8 cellular contexts compared by ENCODE assay signal in the genomic region with DNA sequence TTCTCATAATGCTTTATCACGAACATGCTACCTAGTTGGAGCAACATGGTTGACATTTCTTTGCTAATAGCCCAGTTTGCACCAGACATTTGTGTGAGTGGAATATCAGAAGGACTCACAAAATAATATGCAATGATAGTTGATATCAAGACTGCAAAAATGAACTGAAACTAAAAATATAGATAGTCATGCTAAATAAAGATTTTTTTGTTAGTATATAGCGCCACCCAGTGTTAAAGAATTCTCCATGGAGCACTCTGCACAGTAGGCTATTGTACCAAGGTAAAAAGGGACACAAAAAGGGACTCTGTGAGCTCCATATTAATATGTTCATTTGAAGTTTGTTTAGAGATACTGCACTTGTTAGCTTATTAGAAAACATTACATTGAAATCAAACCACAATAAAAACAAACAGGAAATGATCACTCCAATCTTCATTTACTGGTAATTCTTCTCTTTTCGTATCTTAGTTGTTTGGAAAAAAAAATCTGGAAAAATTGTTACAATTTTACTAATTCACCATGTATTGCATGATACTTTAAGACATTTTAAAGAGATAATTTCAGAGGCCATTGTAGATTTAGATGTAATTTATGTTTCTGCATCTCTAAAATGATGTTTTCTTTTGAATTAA.
DNase-seq lines count a peak whose midpoint lies in the region; ATAC-seq and TF ChIP-seq lines count a peak whose summit lies in the region.
"Had no signal": no experiment of that assay in that cellular context is flagged by ENCODE, and none has a peak within 500 bp of the region (broad histone marks: within the 10 kb centered on the region; RNA-seq: fewer than 3 reads in every experiment).

No MANE protein-coding gene starts in this region.

- H3K27ac ChIP-seq in upper lobe of right lung: no peak overlapping the region

- intact Hi-C loops in upper lobe of right lung (cut with DNase I): no loop called here

- ATAC-seq in GM21529 (IDR thresholded peaks at IDR 0.05; ENCODE audit: unreplicated experiment): peak; percentile 44
- peak; percentile 59 for ATAC-seq in upper lobe of right lung
- no peak for ATAC-seq in stimulated activated naive CD8-positive, alpha-beta T cell treated with anti-CD3 and anti-CD28 coated beads, Interleukin-15, Interleukin-2, amounts not matched to agents 100 U/mL and 50 U/mL, for 24 hours

- H3K9me3 ChIP-seq in adipocyte (ENCODE audit: control insufficient read depth, low read length): no peaks in the 10 kb centered on the region
- no peaks in the 10 kb centered on the region for H3K9me3 ChIP-seq in upper lobe of right lung

- DNase-seq in NCI-H1694 (lab: John Stamatoyannopoulos, UW) (peak; percentile 67), adipocyte (ENCODE audit: low read depth) (peak; percentile 80), iPS-NIHi7 (ENCODE audit: extremely low spot score) (peak; percentile 17), upper lobe of right lung (no peak), H7 (no peak)
- DNase-seq in stimulated activated naive CD8-positive, alpha-beta T cell treated with anti-CD3 and anti-CD28 coated beads, Interleukin-15, Interleukin-2, amounts not matched to agents 100 U/mL and 50 U/mL, for 24 hours: no peak
- DNase-seq: naive B cell had no signal

- H3K27me3 ChIP-seq in adipocyte (replicated peaks; ENCODE audit: control insufficient read depth, insufficient read depth, low read length) (no peaks in the 10 kb centered on the region), upper lobe of right lung (no peaks in the 10 kb centered on the region), H7 (ENCODE audit: control insufficient read depth, insufficient read depth, low read length) (no peaks in the 10 kb centered on the region)

- TF ChIP-seq CTCF in upper lobe of right lung (IDR thresholded peaks at IDR 0.05): peak; percentile 57

- H3K4me3 ChIP-seq in adipocyte (ENCODE audit: low read length): peak overlapping the region; percentile 69
- no peak overlapping the region for H3K4me3 ChIP-seq in upper lobe of right lung
- no peak overlapping the region for H3K4me3 ChIP-seq in H7 (ENCODE audit: insufficient read depth, low read depth, low read length)

- peak overlapping the region; percentile 17 for H3K9ac ChIP-seq in adipocyte (ENCODE audit: low read length)

- no peaks in the 10 kb centered on the region for H3K36me3 ChIP-seq in adipocyte (ENCODE audit: control insufficient read depth, insufficient read depth, low read length, severe bottlenecking)
- H3K36me3 ChIP-seq in upper lobe of right lung: no peaks in the 10 kb centered on the region
- H3K36me3 ChIP-seq in H7 (replicated peaks; ENCODE audit: control insufficient read depth, insufficient read depth, low read length): no peaks in the 10 kb centered on the region

- no peaks in the 10 kb centered on the region for H3K4me1 ChIP-seq in adipocyte (ENCODE audit: control insufficient read depth, insufficient read depth, low read length)
- H3K4me1 ChIP-seq in upper lobe of right lung: no peaks in the 10 kb centered on the region

Comparison
In these comparisons a context has a peak if more than half of its experiments do, and no peak if none do; other contexts are left out.
1. DNase-seq: peak in NCI-H1694 (single experiment), adipocyte (single experiment) and iPS-NIHi7 (single experiment); none in upper lobe of right lung (single experiment), H7 (single experiment) and stimulated activated naive CD8-positive, alpha-beta T cell treated with anti-CD3 and anti-CD28 coated beads, Interleukin-15, Interleukin-2, amounts not matched to agents 100 U/mL and 50 U/mL, for 24 hours (single experiment).